ENCODE assay signal across 1 cellular context in the genomic region with DNA sequence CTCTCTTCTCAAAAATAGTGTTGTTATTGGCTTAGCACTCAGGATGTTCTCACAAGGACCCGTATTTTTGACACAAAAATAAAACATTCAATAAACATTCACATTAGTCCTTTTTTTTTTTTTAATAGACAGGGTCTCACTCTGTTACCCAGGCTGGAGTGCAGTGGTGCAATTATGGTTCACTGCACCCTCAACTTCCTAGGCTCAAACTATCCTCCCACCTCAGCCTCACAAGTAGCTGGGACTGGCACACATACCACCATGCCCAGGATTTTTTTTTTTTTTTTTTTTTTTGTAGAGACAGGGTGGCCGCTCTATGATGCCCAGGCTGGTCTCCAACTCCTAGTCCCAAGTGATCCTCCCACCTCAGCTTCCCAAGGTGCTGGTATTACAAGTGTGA.
TF ChIP-seq lines count a peak whose summit lies in the region.

No MANE protein-coding gene starts in this region.

TF ChIP-seq in WTC11, 78 proteins besides CTCF, POLR2A, EP300 and RAD21 (continued from another document):
- TF ChIP-seq HMGXB4 (CRISPR knock-in tag; IDR thresholded peaks at IDR 0.05) (no peak), NFATC4 (CRISPR knock-in tag; IDR thresholded peaks at IDR 0.05) (no peak), ZNF423 (CRISPR knock-in tag; IDR thresholded peaks at IDR 0.05) (no peak), RELA (CRISPR knock-in tag; IDR thresholded peaks at IDR 0.05; ENCODE audit: borderline replicate concordance) (no peak), CDX4 (CRISPR knock-in tag; IDR thresholded peaks at IDR 0.05; ENCODE audit: borderline replicate concordance) (no peak), TEAD4 (CRISPR knock-in tag; IDR thresholded peaks at IDR 0.05) (no peak), ATF6 (CRISPR knock-in tag; IDR thresholded peaks at IDR 0.05) (no peak), ESRRA (CRISPR knock-in tag; IDR thresholded peaks at IDR 0.05; ENCODE audit: borderline replicate concordance) (no peak), GTF2I (CRISPR knock-in tag; conservative IDR thresholded peaks at IDR 0.05) (no peak)
- TF ChIP-seq, protein P1, sequence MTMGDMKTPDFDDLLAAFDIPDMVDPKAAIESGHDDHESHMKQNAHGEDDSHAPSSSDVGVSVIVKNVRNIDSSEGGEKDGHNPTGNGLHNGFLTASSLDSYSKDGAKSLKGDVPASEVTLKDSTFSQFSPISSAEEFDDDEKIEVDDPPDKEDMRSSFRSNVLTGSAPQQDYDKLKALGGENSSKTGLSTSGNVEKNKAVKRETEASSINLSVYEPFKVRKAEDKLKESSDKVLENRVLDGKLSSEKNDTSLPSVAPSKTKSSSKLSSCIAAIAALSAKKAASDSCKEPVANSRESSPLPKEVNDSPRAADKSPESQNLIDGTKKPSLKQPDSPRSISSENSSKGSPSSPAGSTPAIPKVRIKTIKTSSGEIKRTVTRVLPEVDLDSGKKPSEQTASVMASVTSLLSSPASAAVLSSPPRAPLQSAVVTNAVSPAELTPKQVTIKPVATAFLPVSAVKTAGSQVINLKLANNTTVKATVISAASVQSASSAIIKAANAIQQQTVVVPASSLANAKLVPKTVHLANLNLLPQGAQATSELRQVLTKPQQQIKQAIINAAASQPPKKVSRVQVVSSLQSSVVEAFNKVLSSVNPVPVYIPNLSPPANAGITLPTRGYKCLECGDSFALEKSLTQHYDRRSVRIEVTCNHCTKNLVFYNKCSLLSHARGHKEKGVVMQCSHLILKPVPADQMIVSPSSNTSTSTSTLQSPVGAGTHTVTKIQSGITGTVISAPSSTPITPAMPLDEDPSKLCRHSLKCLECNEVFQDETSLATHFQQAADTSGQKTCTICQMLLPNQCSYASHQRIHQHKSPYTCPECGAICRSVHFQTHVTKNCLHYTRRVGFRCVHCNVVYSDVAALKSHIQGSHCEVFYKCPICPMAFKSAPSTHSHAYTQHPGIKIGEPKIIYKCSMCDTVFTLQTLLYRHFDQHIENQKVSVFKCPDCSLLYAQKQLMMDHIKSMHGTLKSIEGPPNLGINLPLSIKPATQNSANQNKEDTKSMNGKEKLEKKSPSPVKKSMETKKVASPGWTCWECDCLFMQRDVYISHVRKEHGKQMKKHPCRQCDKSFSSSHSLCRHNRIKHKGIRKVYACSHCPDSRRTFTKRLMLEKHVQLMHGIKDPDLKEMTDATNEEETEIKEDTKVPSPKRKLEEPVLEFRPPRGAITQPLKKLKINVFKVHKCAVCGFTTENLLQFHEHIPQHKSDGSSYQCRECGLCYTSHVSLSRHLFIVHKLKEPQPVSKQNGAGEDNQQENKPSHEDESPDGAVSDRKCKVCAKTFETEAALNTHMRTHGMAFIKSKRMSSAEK (CRISPR knock-in tag; IDR thresholded peaks at IDR 0.05; ENCODE audit: borderline replicate concordance): no peak
- TF ChIP-seq, protein P2, sequence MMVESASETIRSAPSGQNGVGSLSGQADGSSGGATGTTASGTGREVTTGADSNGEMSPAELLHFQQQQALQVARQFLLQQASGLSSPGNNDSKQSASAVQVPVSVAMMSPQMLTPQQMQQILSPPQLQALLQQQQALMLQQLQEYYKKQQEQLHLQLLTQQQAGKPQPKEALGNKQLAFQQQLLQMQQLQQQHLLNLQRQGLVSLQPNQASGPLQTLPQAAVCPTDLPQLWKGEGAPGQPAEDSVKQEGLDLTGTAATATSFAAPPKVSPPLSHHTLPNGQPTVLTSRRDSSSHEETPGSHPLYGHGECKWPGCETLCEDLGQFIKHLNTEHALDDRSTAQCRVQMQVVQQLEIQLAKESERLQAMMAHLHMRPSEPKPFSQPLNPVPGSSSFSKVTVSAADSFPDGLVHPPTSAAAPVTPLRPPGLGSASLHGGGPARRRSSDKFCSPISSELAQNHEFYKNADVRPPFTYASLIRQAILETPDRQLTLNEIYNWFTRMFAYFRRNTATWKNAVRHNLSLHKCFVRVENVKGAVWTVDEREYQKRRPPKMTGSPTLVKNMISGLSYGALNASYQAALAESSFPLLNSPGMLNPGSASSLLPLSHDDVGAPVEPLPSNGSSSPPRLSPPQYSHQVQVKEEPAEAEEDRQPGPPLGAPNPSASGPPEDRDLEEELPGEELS (CRISPR knock-in tag; IDR thresholded peaks at IDR 0.05): no peak
- TF ChIP-seq, protein P3, sequence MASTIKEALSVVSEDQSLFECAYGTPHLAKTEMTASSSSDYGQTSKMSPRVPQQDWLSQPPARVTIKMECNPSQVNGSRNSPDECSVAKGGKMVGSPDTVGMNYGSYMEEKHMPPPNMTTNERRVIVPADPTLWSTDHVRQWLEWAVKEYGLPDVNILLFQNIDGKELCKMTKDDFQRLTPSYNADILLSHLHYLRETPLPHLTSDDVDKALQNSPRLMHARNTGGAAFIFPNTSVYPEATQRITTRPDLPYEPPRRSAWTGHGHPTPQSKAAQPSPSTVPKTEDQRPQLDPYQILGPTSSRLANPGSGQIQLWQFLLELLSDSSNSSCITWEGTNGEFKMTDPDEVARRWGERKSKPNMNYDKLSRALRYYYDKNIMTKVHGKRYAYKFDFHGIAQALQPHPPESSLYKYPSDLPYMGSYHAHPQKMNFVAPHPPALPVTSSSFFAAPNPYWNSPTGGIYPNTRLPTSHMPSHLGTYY (CRISPR knock-in tag; IDR thresholded peaks at IDR 0.05): no peak
